2 cellular contexts compared by ENCODE assay signal in the genomic region with DNA sequence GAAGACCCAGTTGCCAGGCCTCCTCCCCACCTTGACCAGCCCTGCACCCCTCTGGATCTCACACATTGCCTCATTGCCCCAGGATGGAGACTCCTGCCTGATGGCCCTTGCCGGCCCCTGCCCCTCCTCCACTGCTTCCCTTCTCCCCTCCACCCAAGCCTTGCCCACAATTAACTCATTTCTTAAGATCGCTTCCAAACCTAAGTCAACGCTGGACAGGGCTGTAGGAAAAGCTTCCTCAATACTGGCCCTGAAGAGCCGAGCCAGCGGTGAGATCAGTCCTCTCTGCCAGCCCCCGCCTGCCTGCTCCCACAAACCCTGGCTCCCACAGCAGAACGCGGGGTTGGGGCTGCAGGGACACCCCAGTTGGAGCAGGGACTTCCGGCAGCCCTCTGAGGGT.
TF ChIP-seq lines count a peak whose summit lies in the region.

No MANE protein-coding gene starts in this region.

TF ChIP-seq in SK-N-SH treated with all-trans-retinoic acid at 6 μM for 48 hours, 23 proteins besides CTCF, POLR2A, EP300 and RAD21:
- TF ChIP-seq, protein P1, sequence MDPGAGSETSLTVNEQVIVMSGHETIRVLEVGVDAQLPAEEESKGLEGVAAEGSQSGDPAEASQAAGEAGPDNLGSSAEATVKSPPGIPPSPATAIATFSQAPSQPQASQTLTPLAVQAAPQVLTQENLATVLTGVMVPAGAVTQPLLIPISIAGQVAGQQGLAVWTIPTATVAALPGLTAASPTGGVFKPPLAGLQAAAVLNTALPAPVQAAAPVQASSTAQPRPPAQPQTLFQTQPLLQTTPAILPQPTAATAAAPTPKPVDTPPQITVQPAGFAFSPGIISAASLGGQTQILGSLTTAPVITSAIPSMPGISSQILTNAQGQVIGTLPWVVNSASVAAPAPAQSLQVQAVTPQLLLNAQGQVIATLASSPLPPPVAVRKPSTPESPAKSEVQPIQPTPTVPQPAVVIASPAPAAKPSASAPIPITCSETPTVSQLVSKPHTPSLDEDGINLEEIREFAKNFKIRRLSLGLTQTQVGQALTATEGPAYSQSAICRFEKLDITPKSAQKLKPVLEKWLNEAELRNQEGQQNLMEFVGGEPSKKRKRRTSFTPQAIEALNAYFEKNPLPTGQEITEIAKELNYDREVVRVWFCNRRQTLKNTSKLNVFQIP (CRISPR knock-in tag; IDR thresholded peaks at IDR 0.05; ENCODE audit: borderline replicate concordance, low read depth) = no peak
- TF ChIP-seq, protein P2, sequence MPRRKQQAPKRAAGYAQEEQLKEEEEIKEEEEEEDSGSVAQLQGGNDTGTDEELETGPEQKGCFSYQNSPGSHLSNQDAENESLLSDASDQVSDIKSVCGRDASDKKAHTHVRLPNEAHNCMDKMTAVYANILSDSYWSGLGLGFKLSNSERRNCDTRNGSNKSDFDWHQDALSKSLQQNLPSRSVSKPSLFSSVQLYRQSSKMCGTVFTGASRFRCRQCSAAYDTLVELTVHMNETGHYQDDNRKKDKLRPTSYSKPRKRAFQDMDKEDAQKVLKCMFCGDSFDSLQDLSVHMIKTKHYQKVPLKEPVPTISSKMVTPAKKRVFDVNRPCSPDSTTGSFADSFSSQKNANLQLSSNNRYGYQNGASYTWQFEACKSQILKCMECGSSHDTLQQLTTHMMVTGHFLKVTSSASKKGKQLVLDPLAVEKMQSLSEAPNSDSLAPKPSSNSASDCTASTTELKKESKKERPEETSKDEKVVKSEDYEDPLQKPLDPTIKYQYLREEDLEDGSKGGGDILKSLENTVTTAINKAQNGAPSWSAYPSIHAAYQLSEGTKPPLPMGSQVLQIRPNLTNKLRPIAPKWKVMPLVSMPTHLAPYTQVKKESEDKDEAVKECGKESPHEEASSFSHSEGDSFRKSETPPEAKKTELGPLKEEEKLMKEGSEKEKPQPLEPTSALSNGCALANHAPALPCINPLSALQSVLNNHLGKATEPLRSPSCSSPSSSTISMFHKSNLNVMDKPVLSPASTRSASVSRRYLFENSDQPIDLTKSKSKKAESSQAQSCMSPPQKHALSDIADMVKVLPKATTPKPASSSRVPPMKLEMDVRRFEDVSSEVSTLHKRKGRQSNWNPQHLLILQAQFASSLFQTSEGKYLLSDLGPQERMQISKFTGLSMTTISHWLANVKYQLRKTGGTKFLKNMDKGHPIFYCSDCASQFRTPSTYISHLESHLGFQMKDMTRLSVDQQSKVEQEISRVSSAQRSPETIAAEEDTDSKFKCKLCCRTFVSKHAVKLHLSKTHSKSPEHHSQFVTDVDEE (CRISPR knock-in tag; IDR thresholded peaks at IDR 0.05) = no peak
- TF ChIP-seq TOX (CRISPR knock-in tag; IDR thresholded peaks at IDR 0.05; ENCODE audit: borderline replicate concordance) (no peak), OSR1 (CRISPR knock-in tag; IDR thresholded peaks at IDR 0.05) (no peak), ESRRG (CRISPR knock-in tag; IDR thresholded peaks at IDR 0.05) (no peak), TCF4 (CRISPR knock-in tag; IDR thresholded peaks at IDR 0.05; ENCODE audit: borderline replicate concordance) (no peak), ARNTL (CRISPR knock-in tag; IDR thresholded peaks at IDR 0.05; ENCODE audit: borderline replicate concordance, low read depth) (no peak), PPARA (CRISPR knock-in tag; IDR thresholded peaks at IDR 0.05; ENCODE audit: borderline replicate concordance) (no peak), ZC3H10 (CRISPR knock-in tag; IDR thresholded peaks at IDR 0.05) (no peak), BACH2 (CRISPR knock-in tag; IDR thresholded peaks at IDR 0.05; ENCODE audit: borderline replicate concordance) (no peak), ZNF565 (CRISPR knock-in tag; conservative IDR thresholded peaks at IDR 0.05; ENCODE audit: low read depth) (no peak), ZFP3 (CRISPR knock-in tag; IDR thresholded peaks at IDR 0.05) (no peak), GLIS3 (CRISPR knock-in tag; IDR thresholded peaks at IDR 0.05) (no peak)
- TF ChIP-seq, protein P3, sequence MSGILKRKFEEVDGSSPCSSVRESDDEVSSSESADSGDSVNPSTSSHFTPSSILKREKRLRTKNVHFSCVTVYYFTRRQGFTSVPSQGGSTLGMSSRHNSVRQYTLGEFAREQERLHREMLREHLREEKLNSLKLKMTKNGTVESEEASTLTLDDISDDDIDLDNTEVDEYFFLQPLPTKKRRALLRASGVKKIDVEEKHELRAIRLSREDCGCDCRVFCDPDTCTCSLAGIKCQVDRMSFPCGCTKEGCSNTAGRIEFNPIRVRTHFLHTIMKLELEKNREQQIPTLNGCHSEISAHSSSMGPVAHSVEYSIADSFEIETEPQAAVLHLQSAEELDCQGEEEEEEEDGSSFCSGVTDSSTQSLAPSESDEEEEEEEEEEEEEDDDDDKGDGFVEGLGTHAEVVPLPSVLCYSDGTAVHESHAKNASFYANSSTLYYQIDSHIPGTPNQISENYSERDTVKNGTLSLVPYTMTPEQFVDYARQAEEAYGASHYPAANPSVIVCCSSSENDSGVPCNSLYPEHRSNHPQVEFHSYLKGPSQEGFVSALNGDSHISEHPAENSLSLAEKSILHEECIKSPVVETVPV (CRISPR knock-in tag; IDR thresholded peaks at IDR 0.05) = no peak
- TF ChIP-seq, protein P4, sequence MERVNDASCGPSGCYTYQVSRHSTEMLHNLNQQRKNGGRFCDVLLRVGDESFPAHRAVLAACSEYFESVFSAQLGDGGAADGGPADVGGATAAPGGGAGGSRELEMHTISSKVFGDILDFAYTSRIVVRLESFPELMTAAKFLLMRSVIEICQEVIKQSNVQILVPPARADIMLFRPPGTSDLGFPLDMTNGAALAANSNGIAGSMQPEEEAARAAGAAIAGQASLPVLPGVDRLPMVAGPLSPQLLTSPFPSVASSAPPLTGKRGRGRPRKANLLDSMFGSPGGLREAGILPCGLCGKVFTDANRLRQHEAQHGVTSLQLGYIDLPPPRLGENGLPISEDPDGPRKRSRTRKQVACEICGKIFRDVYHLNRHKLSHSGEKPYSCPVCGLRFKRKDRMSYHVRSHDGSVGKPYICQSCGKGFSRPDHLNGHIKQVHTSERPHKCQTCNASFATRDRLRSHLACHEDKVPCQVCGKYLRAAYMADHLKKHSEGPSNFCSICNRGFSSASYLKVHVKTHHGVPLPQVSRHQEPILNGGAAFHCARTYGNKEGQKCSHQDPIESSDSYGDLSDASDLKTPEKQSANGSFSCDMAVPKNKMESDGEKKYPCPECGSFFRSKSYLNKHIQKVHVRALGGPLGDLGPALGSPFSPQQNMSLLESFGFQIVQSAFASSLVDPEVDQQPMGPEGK (CRISPR knock-in tag; IDR thresholded peaks at IDR 0.05; ENCODE audit: borderline replicate concordance) = no peak

TF ChIP-seq in HepG2, 621 proteins besides CTCF, POLR2A, EP300 and RAD21:
- TF ChIP-seq NR2F6 (IDR thresholded peaks at IDR 0.05) (no peak), NR2F6 (CRISPR knock-in tag; IDR thresholded peaks at IDR 0.05) (no peak), MYNN (CRISPR knock-in tag; IDR thresholded peaks at IDR 0.05; ENCODE audit: low read depth) (no peak), NONO (IDR thresholded peaks at IDR 0.05) (no peak), NONO (CRISPR knock-in tag; conservative IDR thresholded peaks at IDR 0.05) (no peak), RXRB (CRISPR knock-in tag; IDR thresholded peaks at IDR 0.05; ENCODE audit: borderline replicate concordance) (no peak), ZNF335 (CRISPR knock-in tag; IDR thresholded peaks at IDR 0.05) (no peak), ZKSCAN5 (CRISPR knock-in tag; IDR thresholded peaks at IDR 0.05) (no peak), ZNF124 (CRISPR knock-in tag; IDR thresholded peaks at IDR 0.05) (no peak), REPIN1 (CRISPR knock-in tag; IDR thresholded peaks at IDR 0.05; ENCODE audit: borderline replicate concordance, low read depth) (no peak), TCF7L2 (IDR thresholded peaks at IDR 0.05; ENCODE audit: low read depth, low read length) (no peak)
- TF ChIP-seq, protein P5, sequence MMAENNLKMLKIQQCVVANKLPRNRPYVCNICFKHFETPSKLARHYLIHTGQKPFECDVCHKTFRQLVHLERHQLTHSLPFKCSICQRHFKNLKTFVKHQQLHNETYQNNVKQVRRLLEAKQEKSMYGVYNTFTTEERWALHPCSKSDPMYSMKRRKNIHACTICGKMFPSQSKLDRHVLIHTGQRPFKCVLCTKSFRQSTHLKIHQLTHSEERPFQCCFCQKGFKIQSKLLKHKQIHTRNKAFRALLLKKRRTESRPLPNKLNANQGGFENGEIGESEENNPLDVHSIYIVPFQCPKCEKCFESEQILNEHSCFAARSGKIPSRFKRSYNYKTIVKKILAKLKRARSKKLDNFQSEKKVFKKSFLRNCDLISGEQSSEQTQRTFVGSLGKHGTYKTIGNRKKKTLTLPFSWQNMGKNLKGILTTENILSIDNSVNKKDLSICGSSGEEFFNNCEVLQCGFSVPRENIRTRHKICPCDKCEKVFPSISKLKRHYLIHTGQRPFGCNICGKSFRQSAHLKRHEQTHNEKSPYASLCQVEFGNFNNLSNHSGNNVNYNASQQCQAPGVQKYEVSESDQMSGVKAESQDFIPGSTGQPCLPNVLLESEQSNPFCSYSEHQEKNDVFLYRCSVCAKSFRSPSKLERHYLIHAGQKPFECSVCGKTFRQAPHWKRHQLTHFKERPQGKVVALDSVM (CRISPR knock-in tag; IDR thresholded peaks at IDR 0.05) = no peak
